In the genomic region with DNA sequence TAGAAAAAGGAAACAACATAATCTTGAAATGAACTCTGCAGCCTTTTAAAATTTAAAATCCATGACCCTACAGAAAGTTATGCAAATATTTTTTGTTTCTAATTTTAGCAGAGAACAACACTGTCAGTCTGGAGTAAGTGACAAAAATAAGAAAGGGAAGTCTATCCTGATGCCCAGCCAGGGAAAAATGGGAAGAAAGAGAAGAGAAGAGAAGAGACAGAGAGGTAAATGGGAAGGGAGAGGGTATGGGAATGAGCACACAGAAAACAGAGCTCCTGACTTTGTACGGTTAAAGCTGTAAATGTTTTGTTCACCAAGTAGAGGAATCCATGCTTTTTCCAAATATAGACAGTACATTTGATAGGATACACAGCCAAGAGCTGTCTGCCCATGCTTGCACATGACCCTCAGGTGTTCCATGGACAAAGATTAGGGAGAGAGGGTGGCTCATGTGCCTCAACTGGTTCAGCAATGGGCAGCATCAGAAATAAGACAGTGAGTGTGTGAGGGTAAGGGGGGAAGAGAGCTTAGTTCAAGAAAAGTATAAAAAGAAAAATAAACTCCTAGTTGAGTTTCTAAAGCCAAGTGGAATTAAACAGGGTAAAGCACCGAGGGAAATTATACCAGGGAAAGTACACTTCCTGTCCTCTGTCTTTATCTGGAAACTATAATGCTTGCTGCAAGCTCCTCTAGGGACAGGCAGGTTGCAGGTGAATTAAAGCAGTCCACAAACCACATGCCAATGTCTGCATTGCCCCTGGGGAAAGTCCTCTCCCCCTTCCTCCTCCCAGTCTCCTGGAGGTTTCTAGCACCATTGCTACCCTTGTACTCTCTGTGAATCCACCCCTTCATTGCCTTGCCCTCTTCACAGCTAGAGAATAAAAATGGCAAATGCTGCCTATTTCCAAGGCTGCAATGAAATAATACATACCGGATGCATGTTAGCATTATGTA, we compare ENCODE assay signal across 9 cellular contexts. TPM values are rescaled to one million over a fixed set of nuclear protein-coding genes. Genes with fewer than 3 reads are reported as not detected.
DNase-seq lines count a peak whose midpoint lies in the region; ATAC-seq and TF ChIP-seq lines count a peak whose summit lies in the region.
"Had no signal": no experiment of that assay in that cellular context is flagged by ENCODE, and none has a peak within 500 bp of the region (broad histone marks: within the 10 kb centered on the region; RNA-seq: fewer than 3 reads in every experiment).

No MANE protein-coding gene starts in this region.

- H3K9me3 Mint-ChIP-seq in CD14-positive monocyte (peaks cover 0 to 3% (median 0%) of the 10 kb centered on the region in 7 donors), nephron progenitor cell (no peaks in the 10 kb centered on the region)
- H3K9me3 Mint-ChIP-seq in natural killer cell treated with Interleukin-12 subunit alpha and Interleukin-12 subunit beta and Interleukin-15 and Interleukin-18, amount 100 ng/mL, for 72 hours = no peaks in the 10 kb centered on the region
- H3K9me3 Mint-ChIP-seq: activated naive CD4-positive, alpha-beta T cell treated with anti-CD3 and anti-CD28 coated beads for 36 hours had no signal

- no peaks in the 10 kb centered on the region for H3K27me3 Mint-ChIP-seq in CD14-positive monocyte (ENCODE audit: low read depth in 3 of 3)
- H3K27me3 Mint-ChIP-seq in natural killer cell treated with Interleukin-12 subunit alpha and Interleukin-12 subunit beta and Interleukin-15 and Interleukin-18, amount 100 ng/mL, for 72 hours = no peaks in the 10 kb centered on the region
- peaks cover 7% of the 10 kb centered on the region for H3K27me3 Mint-ChIP-seq in nephron progenitor cell (ENCODE audit: low read depth, poor library complexity)

- H3K27me3 ChIP-seq in MG63 (no peaks in the 10 kb centered on the region), colonic mucosa (no peaks in the 10 kb centered on the region)

- peaks cover 15% of the 10 kb centered on the region for H3K4me1 ChIP-seq in colonic mucosa

- H3K27ac Mint-ChIP-seq in CD14-positive monocyte (peak overlapping the region; percentile 83 to 92 (median 88)), nephron progenitor cell (no peak overlapping the region)
- H3K27ac Mint-ChIP-seq in natural killer cell treated with Interleukin-12 subunit alpha and Interleukin-12 subunit beta and Interleukin-15 and Interleukin-18, amount 100 ng/mL, for 72 hours = peak overlapping the region; percentile 84 to 95
- H3K27ac Mint-ChIP-seq: activated naive CD4-positive, alpha-beta T cell treated with anti-CD3 and anti-CD28 coated beads for 36 hours had no signal

- DNase-seq in CD14-positive monocyte (ENCODE audit: low spot score) (no peak), MG63 (no peak), colonic mucosa (peak; percentile 19), nephron progenitor cell (no peak), GM03348 (ENCODE audit: low spot score) (no peak), SW480 (ENCODE audit: low spot score) (no peak)
- no peak for DNase-seq in natural killer cell treated with Interleukin-12 subunit alpha and Interleukin-12 subunit beta and Interleukin-15 and Interleukin-18, amount 100 ng/mL, for 72 hours (ENCODE audit: low spot score)
- DNase-seq: activated naive CD4-positive, alpha-beta T cell treated with anti-CD3 and anti-CD28 coated beads for 36 hours had no signal

- H3K9ac ChIP-seq in colonic mucosa (ENCODE audit: low read depth in 2 of 2, low read length in 2 of 2) = peak overlapping the region in 1 of 2 donors; percentile 60

- peak overlapping the region; percentile 8 for H3K27ac ChIP-seq in colonic mucosa

- no peak for TF ChIP-seq CTCF in CD14-positive monocyte (IDR thresholded peaks at IDR 0.05)
- TF ChIP-seq CTCF in colonic mucosa (IDR thresholded peaks at IDR 0.05) = no peak
- TF ChIP-seq CTCF in nephron progenitor cell (IDR thresholded peaks at IDR 0.05) = no peak

- H3K9me3 ChIP-seq in MG63 = no peaks in the 10 kb centered on the region
- H3K9me3 ChIP-seq in colonic mucosa = no peaks in the 10 kb centered on the region

- H3K36me3 Mint-ChIP-seq in CD14-positive monocyte = peaks cover 0 to 12% of the 10 kb centered on the region in 2 donors
- no peaks in the 10 kb centered on the region for H3K36me3 Mint-ChIP-seq in natural killer cell treated with Interleukin-12 subunit alpha and Interleukin-12 subunit beta and Interleukin-15 and Interleukin-18, amount 100 ng/mL, for 72 hours
- no peaks in the 10 kb centered on the region for H3K36me3 Mint-ChIP-seq in nephron progenitor cell (ENCODE audit: low read depth)

- ATAC-seq in natural killer cell treated with Interleukin-12 subunit alpha and Interleukin-12 subunit beta and Interleukin-15 and Interleukin-18, amount 100 ng/mL, for 72 hours = no peak
- no peak for ATAC-seq in HG03520 (IDR thresholded peaks at IDR 0.05; ENCODE audit: unreplicated experiment)

- H3K4me3 ChIP-seq in MG63 (peak overlapping the region; percentile 7; the same call in 1 of the 2 replicates), colonic mucosa (no peak overlapping the region)

- peaks cover 77% of the 10 kb centered on the region for H3K4me1 Mint-ChIP-seq in CD14-positive monocyte
- H3K4me1 Mint-ChIP-seq in natural killer cell treated with Interleukin-12 subunit alpha and Interleukin-12 subunit beta and Interleukin-15 and Interleukin-18, amount 100 ng/mL, for 72 hours (ENCODE audit: low read depth in 2 of 2) = peaks cover 59 to 63% of the 10 kb centered on the region in 2 donors
- H3K4me1 Mint-ChIP-seq in nephron progenitor cell = peaks cover 18% of the 10 kb centered on the region

- H3K36me3 ChIP-seq in MG63 (no peaks in the 10 kb centered on the region), colonic mucosa (no peaks in the 10 kb centered on the region)

- intact Hi-C loops in CD14-positive monocyte (cut with micrococcal nuclease) = no loop called here
- intact Hi-C loops in colonic mucosa (cut with DNase I) = no loop called here

- H3K4me3 Mint-ChIP-seq in CD14-positive monocyte (peak overlapping the region; percentile 28 to 35), nephron progenitor cell (no peak overlapping the region)
- peak overlapping the region; percentile 87 for H3K4me3 Mint-ChIP-seq in natural killer cell treated with Interleukin-12 subunit alpha and Interleukin-12 subunit beta and Interleukin-15 and Interleukin-18, amount 100 ng/mL, for 72 hours

RNA-seq across cellular contexts. Expression of a gene that starts 30.0 kb away (rescaled TPM):
- polyA plus RNA-seq in CD14-positive monocyte = 10 to 100 TPM in 1 of 2 donors, 1 to 10 TPM in 1; 9.6 to 11.1 TPM
- total RNA-seq in MG63 (2014; rRNA removed; shearing (Covaris generic); ENCODE audit: low replicate concordance) = 5.7 and 10.5 TPM in 2 replicates
- total RNA-seq in colonic mucosa = 10 to 100 TPM; 15.3 to 17.1 TPM
- total RNA-seq in natural killer cell treated with Interleukin-12 subunit alpha and Interleukin-12 subunit beta and Interleukin-15 and Interleukin-18, amount 100 ng/mL, for 72 hours = 10 to 100 TPM; 27.9 to 33.0 TPM
